Comparison of ENCODE assay signal across 23 cellular contexts in genomic region chr6:108844632-108845031, GRCh38.
"Had no signal": no experiment of that assay in that cellular context is flagged by ENCODE, and none has a peak within 500 bp of the region (broad histone marks: within the 10 kb centered on the region; RNA-seq: fewer than 3 reads in every experiment).

No MANE protein-coding gene starts in this region.

- H3K27ac ChIP-seq: epithelial cell of prostate, esophagus muscularis mucosa, gastrocnemius medialis, heart right ventricle, ovary, right atrium auricular region, sigmoid colon, skin epidermis, testis, tibial nerve, upper lobe of right lung, vagina had no signal

- DNase-seq: effector memory CD8-positive, alpha-beta T cell; gastrocnemius medialis; heart right ventricle; hypothalamus; kidney glomerular epithelial cell; mammary epithelial cell; naive thymus-derived CD4-positive, alpha-beta T cell; nucleus accumbens; ovary; sigmoid colon; stimulated activated CD4-positive, alpha-beta T cell treated with anti-CD3 and anti-CD28 coated beads, Interleukin-2, amount 100 ng/mL, for 24 hours; stimulated activated CD4-positive, alpha-beta T cell treated with anti-CD3 and anti-CD28 coated beads, Interleukin-4, amount 100 ng/mL, for 4 hours; stimulated activated naive B cell treated with anti-CD40 and anti-IgM and Interleukin-4, amounts not matched to agents 10 μg/mL and 1 μg/mL and 100 μg/mL, for 72 hours; stimulated activated naive CD8-positive, alpha-beta T cell treated with anti-CD3 and anti-CD28 coated beads, Interleukin-15, amount 100 ng/mL, for 72 hours; testis; upper lobe of right lung had no signal

- ATAC-seq: effector memory CD8-positive, alpha-beta T cell; gastrocnemius medialis; heart right ventricle; left lobe of liver; naive thymus-derived CD4-positive, alpha-beta T cell; stimulated activated naive B cell treated with anti-CD40 and anti-IgM and Interleukin-4, amounts not matched to agents 10 μg/mL and 1 μg/mL and 100 μg/mL, for 72 hours; stimulated activated naive CD8-positive, alpha-beta T cell treated with anti-CD3 and anti-CD28 coated beads, Interleukin-15, amount 100 ng/mL, for 72 hours; upper lobe of right lung had no signal

- H3K4me3 ChIP-seq: esophagus muscularis mucosa, gastrocnemius medialis, heart right ventricle, ovary, right atrium auricular region, sigmoid colon, skin epidermis, testis, tibial nerve, upper lobe of right lung, vagina had no signal

- H3K27ac Mint-ChIP-seq: effector memory CD8-positive, alpha-beta T cell; naive thymus-derived CD4-positive, alpha-beta T cell; stimulated activated naive B cell treated with anti-CD40 and anti-IgM and Interleukin-4, amounts not matched to agents 10 μg/mL and 1 μg/mL and 100 μg/mL, for 72 hours; stimulated activated naive CD8-positive, alpha-beta T cell treated with anti-CD3 and anti-CD28 coated beads, Interleukin-15, amount 100 ng/mL, for 72 hours had no signal

- H3K36me3 ChIP-seq: esophagus muscularis mucosa, gastrocnemius medialis, heart right ventricle, ovary, right atrium auricular region, sigmoid colon, tibial nerve, upper lobe of right lung, vagina had no signal

- H3K27me3 Mint-ChIP-seq: effector memory CD8-positive, alpha-beta T cell; stimulated activated naive CD8-positive, alpha-beta T cell treated with anti-CD3 and anti-CD28 coated beads, Interleukin-15, amount 100 ng/mL, for 72 hours had no signal

- H3K9me3 ChIP-seq: esophagus muscularis mucosa, gastrocnemius medialis, heart right ventricle, ovary, right atrium auricular region, sigmoid colon, testis, tibial nerve, upper lobe of right lung, vagina had no signal

- H3K36me3 Mint-ChIP-seq: naive thymus-derived CD4-positive, alpha-beta T cell; stimulated activated naive B cell treated with anti-CD40 and anti-IgM and Interleukin-4, amounts not matched to agents 10 μg/mL and 1 μg/mL and 100 μg/mL, for 72 hours had no signal

- H3K27me3 ChIP-seq: esophagus muscularis mucosa, gastrocnemius medialis, heart right ventricle, ovary, right atrium auricular region, sigmoid colon, testis, tibial nerve, upper lobe of right lung, vagina had no signal

- H3K4me3 Mint-ChIP-seq: effector memory CD8-positive, alpha-beta T cell; naive thymus-derived CD4-positive, alpha-beta T cell; stimulated activated naive B cell treated with anti-CD40 and anti-IgM and Interleukin-4, amounts not matched to agents 10 μg/mL and 1 μg/mL and 100 μg/mL, for 72 hours; stimulated activated naive CD8-positive, alpha-beta T cell treated with anti-CD3 and anti-CD28 coated beads, Interleukin-15, amount 100 ng/mL, for 72 hours had no signal

- H3K9me3 Mint-ChIP-seq: effector memory CD8-positive, alpha-beta T cell; naive thymus-derived CD4-positive, alpha-beta T cell; stimulated activated naive B cell treated with anti-CD40 and anti-IgM and Interleukin-4, amounts not matched to agents 10 μg/mL and 1 μg/mL and 100 μg/mL, for 72 hours; stimulated activated naive CD8-positive, alpha-beta T cell treated with anti-CD3 and anti-CD28 coated beads, Interleukin-15, amount 100 ng/mL, for 72 hours had no signal
